ENCODE assay signal across 21 cellular contexts in the genomic region with DNA sequence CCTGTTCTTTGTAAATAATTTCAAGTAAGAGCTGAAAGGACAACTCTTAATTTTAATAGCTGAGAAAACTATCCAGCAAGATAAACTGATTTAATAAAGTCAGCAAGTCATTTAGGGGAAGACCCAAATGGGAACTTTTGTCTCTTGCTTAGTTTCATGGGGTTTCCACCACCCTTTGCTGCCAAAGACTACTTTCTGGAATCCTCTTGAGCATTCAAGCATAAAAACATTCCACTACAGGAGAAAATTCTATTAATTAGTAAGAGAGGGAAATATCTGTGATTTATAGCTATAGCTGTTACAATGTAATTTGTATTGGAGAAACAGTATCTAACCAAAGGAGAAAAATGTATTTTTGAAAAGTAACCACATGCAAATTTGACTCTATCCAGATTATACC. TPM values are rescaled to one million over a fixed set of nuclear protein-coding genes. Genes with fewer than 3 reads are reported as not detected.
DNase-seq lines count a peak whose midpoint lies in the region; ATAC-seq, FAIRE-seq and TF ChIP-seq lines count a peak whose summit lies in the region.
"Had no signal": no experiment of that assay in that cellular context is flagged by ENCODE, and none has a peak within 500 bp of the region (broad histone marks: within the 10 kb centered on the region; RNA-seq: fewer than 3 reads in every experiment).

No MANE protein-coding gene starts in this region.

- DNase-seq in Caki2 (ENCODE audit: low read depth) (peak; percentile 76), astrocyte (ENCODE audit: low read depth) (peak; percentile 50), kidney tubule cell (ENCODE audit: low spot score) (peak; percentile 75), thyroid gland (no peak), AG08395 (ENCODE audit: low spot score) (no peak), progenitor cell of endocrine pancreas (ENCODE audit: low spot score, unreplicated experiment) (no peak), DMS153 (lab: John Stamatoyannopoulos, UW) (no peak)
- DNase-seq: 8988T; BE2C; C1 segment of cervical spinal cord; CD4-positive, CD25-positive, alpha-beta regulatory T cell; CD8-positive, alpha-beta memory T cell; DMS79; GDM1; GM23248 had no signal

- no peak for TF ChIP-seq POLR2A in thyroid gland (IDR thresholded peaks at IDR 0.05)

- H3K27ac ChIP-seq in astrocyte (ENCODE audit: low read depth, low read length) (no peak overlapping the region), thyroid gland (peak overlapping the region in 2 of 3 donors; percentile 12 to 77)
- H3K27ac ChIP-seq: GM23248, HL-60 had no signal

- H3K4me3 Mint-ChIP-seq in astrocyte (ENCODE audit: unreplicated experiment) (no peak overlapping the region), progenitor cell of endocrine pancreas (ENCODE audit: low read depth) (no peak overlapping the region)
- H3K4me3 Mint-ChIP-seq: CD4-positive, CD25-positive, alpha-beta regulatory T cell; CD8-positive, alpha-beta memory T cell had no signal

- H3K36me3 Mint-ChIP-seq in astrocyte (ENCODE audit: low read depth, unreplicated experiment) = peaks cover 10% of the 10 kb centered on the region
- H3K36me3 Mint-ChIP-seq in progenitor cell of endocrine pancreas (ENCODE audit: insufficient read depth) = peaks cover 7% of the 10 kb centered on the region
- H3K36me3 Mint-ChIP-seq: CD4-positive, CD25-positive, alpha-beta regulatory T cell; CD8-positive, alpha-beta memory T cell had no signal

- no peak overlapping the region for H3K27ac Mint-ChIP-seq in astrocyte (ENCODE audit: unreplicated experiment)
- H3K27ac Mint-ChIP-seq in progenitor cell of endocrine pancreas = no peak overlapping the region
- H3K27ac Mint-ChIP-seq: CD8-positive, alpha-beta memory T cell had no signal

- no peak overlapping the region for H3K9ac ChIP-seq in astrocyte (ENCODE audit: low read length)
- H3K9ac ChIP-seq: GM23248 had no signal

- H3K9me3 ChIP-seq in astrocyte (ENCODE audit: insufficient read depth, low read depth, low read length) = no peaks in the 10 kb centered on the region
- no peaks in the 10 kb centered on the region for H3K9me3 ChIP-seq in thyroid gland
- H3K9me3 ChIP-seq: BE2C, HAP-1 had no signal

- H3K27me3 ChIP-seq in astrocyte (ENCODE audit: insufficient read depth, low read length) = no peaks in the 10 kb centered on the region
- H3K27me3 ChIP-seq in thyroid gland = no peaks in the 10 kb centered on the region
- H3K27me3 ChIP-seq: BE2C had no signal

- no peak overlapping the region for H2AFZ ChIP-seq in astrocyte (ENCODE audit: low read depth, low read length)
- H2AFZ ChIP-seq: GM23248 had no signal

- in situ Hi-C loops in Caki2 (cut with HindIII; ENCODE audit: low pct_unique_long_range_greater_than_20kb, low sequenced_read_pairs) = loop anchor here (10.0 kb wide), 1 partner anchor 48 kb away; no protein-coding TSS in a partner anchor

- ATAC-seq in HG03280 (IDR thresholded peaks at IDR 0.05; ENCODE audit: unreplicated experiment) = no peak

- intact Hi-C loops in thyroid gland (cut with DNase I) = no loop called here

- H3K4me2 ChIP-seq in astrocyte (ENCODE audit: low read length) = no peak overlapping the region

- H3K4me1 Mint-ChIP-seq in astrocyte (ENCODE audit: low read depth, unreplicated experiment) = peaks cover 28% of the 10 kb centered on the region
- H3K4me1 Mint-ChIP-seq in progenitor cell of endocrine pancreas (ENCODE audit: low read depth) = peaks cover 11% of the 10 kb centered on the region
- H3K4me1 Mint-ChIP-seq: CD4-positive, CD25-positive, alpha-beta regulatory T cell; CD8-positive, alpha-beta memory T cell had no signal

- H3K9me3 Mint-ChIP-seq in astrocyte (ENCODE audit: unreplicated experiment) = peaks cover 12% of the 10 kb centered on the region
- peaks cover 3% of the 10 kb centered on the region for H3K9me3 Mint-ChIP-seq in progenitor cell of endocrine pancreas (ENCODE audit: low read depth)

- H3K79me2 ChIP-seq in astrocyte (ENCODE audit: insufficient read depth, low read length) = no peaks in the 10 kb centered on the region

- no peak for TF ChIP-seq CTCF in astrocyte (IDR thresholded peaks at IDR 0.05; ENCODE audit: insufficient read depth, low read depth, low read length)
- TF ChIP-seq CTCF in thyroid gland (IDR thresholded peaks at IDR 0.05) = no peak
- TF ChIP-seq CTCF in progenitor cell of endocrine pancreas (IDR thresholded peaks at IDR 0.05; ENCODE audit: unreplicated experiment) = no peak

- H3K36me3 ChIP-seq in astrocyte (ENCODE audit: insufficient read depth, low read length) (no peaks in the 10 kb centered on the region), thyroid gland (no peaks in the 10 kb centered on the region)
- H3K36me3 ChIP-seq: BE2C, HAP-1 had no signal

- H3K4me1 ChIP-seq in astrocyte (ENCODE audit: insufficient read depth, low read length) (peaks cover 8% of the 10 kb centered on the region), thyroid gland (peaks cover 11 to 16% of the 10 kb centered on the region in 2 donors)
- H3K4me1 ChIP-seq: BE2C, HAP-1 had no signal

- no peak for FAIRE-seq in astrocyte (lab: Jason Lieb, UNC)
- FAIRE-seq: D721Med, GM12892, GM18507 had no signal

- no peak overlapping the region for H3K4me3 ChIP-seq in astrocyte (ENCODE audit: insufficient read depth, low read depth, low read length)
- no peak overlapping the region for H3K4me3 ChIP-seq in thyroid gland (replicated peaks in 1 of 3)
- H3K4me3 ChIP-seq: GM23248, HAP-1 had no signal

- H4K20me1 ChIP-seq in astrocyte (ENCODE audit: insufficient read depth, low read length) = no peaks in the 10 kb centered on the region

- H3K27me3 Mint-ChIP-seq in astrocyte (ENCODE audit: low read depth, unreplicated experiment) (no peaks in the 10 kb centered on the region), progenitor cell of endocrine pancreas (no peaks in the 10 kb centered on the region)
- H3K27me3 Mint-ChIP-seq: CD4-positive, CD25-positive, alpha-beta regulatory T cell had no signal

RNA-seq across cellular contexts. Expression of gene EFEMP1, which starts 20.6 kb away (rescaled TPM):
- total RNA-seq in Caki2 (2014; rRNA removed; shearing (Covaris generic); ENCODE audit: low replicate concordance) = 10.0 TPM in 2 replicates
- total RNA-seq in astrocyte (146 and 155 TPM in 2 replicates), thyroid gland (100 to 1,000 TPM; 379 to 821 (median 437) TPM), progenitor cell of endocrine pancreas (37.6 and 43.9 TPM in 2 replicates)
- total RNA-seq: CD4-positive, CD25-positive, alpha-beta regulatory T cell; CD8-positive, alpha-beta memory T cell had no signal

Comparison
In these comparisons a context has a peak if more than half of its experiments do, and no peak if none do; other contexts are left out.
1. DNase-seq: peak in Caki2 (single experiment), astrocyte (single experiment) and kidney tubule cell (single experiment); none in thyroid gland (0 of 2), AG08395 (single experiment), progenitor cell of endocrine pancreas (single experiment) and DMS153 (single experiment).